8 cellular contexts compared by ENCODE assay signal in the genomic region with DNA sequence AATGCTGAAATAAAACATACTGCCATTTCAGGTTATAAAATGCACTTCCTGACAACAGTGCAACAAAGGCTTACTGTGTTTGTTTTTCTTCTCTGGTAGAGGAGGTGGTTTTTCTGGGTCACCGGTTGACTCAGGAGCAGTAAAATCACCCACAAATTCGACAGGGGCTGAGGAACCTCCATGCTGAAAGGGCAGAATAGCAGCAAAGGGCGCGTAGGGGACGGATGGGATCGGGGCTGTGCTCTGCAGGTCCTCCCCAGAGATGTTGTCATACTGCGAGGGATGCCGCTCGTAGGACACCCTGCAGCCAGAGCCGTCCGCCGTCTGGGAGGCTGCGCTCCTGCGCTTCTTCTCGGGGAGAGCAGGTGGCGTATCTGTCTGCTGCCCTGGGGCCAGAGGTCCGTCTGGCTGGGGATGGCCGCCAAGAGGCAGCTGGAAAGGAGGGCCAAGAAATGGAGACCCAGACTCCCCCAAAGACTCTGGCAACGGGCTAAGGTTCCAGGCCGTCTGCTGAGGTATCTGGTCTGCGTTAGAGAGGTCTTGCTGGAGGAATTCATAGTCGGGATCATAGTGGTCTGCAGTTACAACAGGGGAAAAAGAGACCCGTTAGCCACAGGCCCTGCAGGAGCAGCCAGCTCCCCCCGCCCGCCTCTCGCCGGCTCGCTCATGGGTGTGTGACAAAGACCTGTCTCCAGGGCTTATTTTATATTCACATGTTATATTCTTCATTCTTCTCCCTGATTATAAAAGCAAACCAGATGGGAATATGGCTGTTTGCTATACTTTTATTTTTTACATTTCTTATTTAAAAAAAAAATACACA.
DNase-seq lines count a peak whose midpoint lies in the region; ATAC-seq and TF ChIP-seq lines count a peak whose summit lies in the region.

No MANE protein-coding gene starts in this region.

- BruUV-seq in MCF 10A (replicated peaks; lab: Mats Ljungman, UMichigan) = no TSS peak

- H3K9me3 Mint-ChIP-seq in MCF 10A (ENCODE audit: unreplicated experiment) = no peaks in the 10 kb centered on the region
- no peaks in the 10 kb centered on the region for H3K9me3 Mint-ChIP-seq in T-helper 2 cell treated with Interferon-gamma antibody and Interleukin-4, amounts not matched to agents 5 μg/mL and 100 μg/mL, for 36 hours

- H3K27ac ChIP-seq in breast epithelium (peak overlapping the region; percentile 49 to 74), thymus (ENCODE audit: low read depth) (peak overlapping the region; percentile 8)

- H3K4me3 ChIP-seq in breast epithelium (no peak overlapping the region), thymus (ENCODE audit: low read length) (no peak overlapping the region)

- CTCF ChIA-PET in MCF 10A (lab: Yijun Ruan, JAX) = no interaction called here

- no peak for DNase-seq in breast epithelium (ENCODE audit: low spot score in 2 of 2)
- DNase-seq in MCF 10A (ENCODE audit: unreplicated experiment) = no peak
- DNase-seq in T-helper 2 cell treated with Interferon-gamma antibody and Interleukin-4, amounts not matched to agents 5 μg/mL and 100 μg/mL, for 36 hours (ENCODE audit: low spot score) = no peak
- peak; percentile 61 for DNase-seq in iris pigment epithelial cell (ENCODE audit: low read depth)
- no peak for DNase-seq in stimulated activated CD4-positive, alpha-beta T cell treated with anti-CD3 and anti-CD28 coated beads, Interleukin-2, amount 100 ng/mL, for 24 hours

- TF ChIP-seq POLR2A in breast epithelium (IDR thresholded peaks at IDR 0.05) = no peak

- WGBS in thymus = 97% methylated on average over 28 of the region's 28 CpGs

- intact Hi-C loops in breast epithelium (cut with DNase I; ENCODE audit: low total_unique reads) = no loop called here
- intact Hi-C loops in MCF 10A (cut with micrococcal nuclease) = no loop called here

- H3K36me3 Mint-ChIP-seq in MCF 10A (ENCODE audit: insufficient read depth, unreplicated experiment) = peaks cover 37% of the 10 kb centered on the region
- peaks cover 59% of the 10 kb centered on the region for H3K36me3 Mint-ChIP-seq in T-helper 2 cell treated with Interferon-gamma antibody and Interleukin-4, amounts not matched to agents 5 μg/mL and 100 μg/mL, for 36 hours (ENCODE audit: low read depth)

- H3K9me3 ChIP-seq in breast epithelium (no peaks in the 10 kb centered on the region), thymus (ENCODE audit: control insufficient read depth) (no peaks in the 10 kb centered on the region)

- TF ChIP-seq CTCF in breast epithelium (IDR thresholded peaks at IDR 0.05) (no peak), MCF 10A (IDR thresholded peaks at IDR 0.05; ENCODE audit: unreplicated experiment) (no peak)

- no peaks in the 10 kb centered on the region for H3K27me3 ChIP-seq in breast epithelium
- no peaks in the 10 kb centered on the region for H3K27me3 ChIP-seq in thymus (ENCODE audit: control insufficient read depth, insufficient read depth)

- H3K27me3 Mint-ChIP-seq in MCF 10A (ENCODE audit: insufficient read depth, unreplicated experiment) = no peaks in the 10 kb centered on the region
- no peaks in the 10 kb centered on the region for H3K27me3 Mint-ChIP-seq in T-helper 2 cell treated with Interferon-gamma antibody and Interleukin-4, amounts not matched to agents 5 μg/mL and 100 μg/mL, for 36 hours (ENCODE audit: low read depth)

- H3K27ac Mint-ChIP-seq in MCF 10A (ENCODE audit: low read depth, unreplicated experiment) = no peak overlapping the region
- H3K27ac Mint-ChIP-seq in T-helper 2 cell treated with Interferon-gamma antibody and Interleukin-4, amounts not matched to agents 5 μg/mL and 100 μg/mL, for 36 hours = peak overlapping the region; percentile 83

- ATAC-seq in GM18519 (IDR thresholded peaks at IDR 0.05; ENCODE audit: low FRiP score, unreplicated experiment) (no peak), GM21390 (IDR thresholded peaks at IDR 0.05; ENCODE audit: unreplicated experiment) (no peak)

- POLR2A ChIA-PET in MCF 10A (lab: Yijun Ruan, JAX) = interaction anchor here (1.2 kb wide), 1 partner anchor 15 kb away, joined by 4 read pairs; no protein-coding TSS in a partner anchor

- peaks cover 9% of the 10 kb centered on the region for H3K4me1 Mint-ChIP-seq in MCF 10A (ENCODE audit: insufficient read depth, unreplicated experiment)
- peaks cover 21% of the 10 kb centered on the region for H3K4me1 Mint-ChIP-seq in T-helper 2 cell treated with Interferon-gamma antibody and Interleukin-4, amounts not matched to agents 5 μg/mL and 100 μg/mL, for 36 hours (ENCODE audit: low read depth)

- no peak overlapping the region for H3K4me3 Mint-ChIP-seq in MCF 10A (ENCODE audit: unreplicated experiment)
- H3K4me3 Mint-ChIP-seq in T-helper 2 cell treated with Interferon-gamma antibody and Interleukin-4, amounts not matched to agents 5 μg/mL and 100 μg/mL, for 36 hours = no peak overlapping the region

- H3K36me3 ChIP-seq in breast epithelium (no peaks in the 10 kb centered on the region), thymus (ENCODE audit: control insufficient read depth, insufficient read depth) (peaks cover 68% of the 10 kb centered on the region)

- peaks cover 0 to 7% of the 10 kb centered on the region in 2 donors for H3K4me1 ChIP-seq in breast epithelium
- no peaks in the 10 kb centered on the region for H3K4me1 ChIP-seq in thymus (ENCODE audit: control insufficient read depth, insufficient read depth, low read length)
